ENCODE assay signal across 9 cellular contexts in the genomic region with DNA sequence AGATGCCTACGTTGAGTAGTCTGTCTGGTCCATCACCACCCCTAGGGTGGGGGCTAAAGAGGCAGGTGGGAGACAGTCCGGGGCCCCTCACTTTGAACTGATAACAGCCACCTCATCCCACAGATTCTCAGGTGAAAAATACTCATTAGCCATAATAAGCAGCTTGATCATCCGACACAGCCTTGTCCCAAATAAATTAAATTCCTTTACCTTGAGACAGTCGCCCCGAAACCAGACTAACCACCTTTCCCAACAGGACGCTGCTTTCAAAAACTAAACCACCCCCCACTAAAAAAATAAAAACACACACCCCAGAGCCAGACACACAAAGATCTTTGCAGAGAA.
DNase-seq lines count a peak whose midpoint lies in the region; ATAC-seq, FAIRE-seq and TF ChIP-seq lines count a peak whose summit lies in the region.
"Had no signal": no experiment of that assay in that cellular context is flagged by ENCODE, and none has a peak within 500 bp of the region (broad histone marks: within the 10 kb centered on the region; RNA-seq: fewer than 3 reads in every experiment).

No MANE protein-coding gene starts in this region.

- H3K4me3 Mint-ChIP-seq in T-helper 1 cell treated with Interleukin-12 subunit alpha and Interleukin-12 subunit beta and Interleukin-4 antibody, amounts not matched to agents 30 μg/mL and 1 μg/mL, for 36 hours = peak overlapping the region; percentile 85
- H3K4me3 Mint-ChIP-seq in activated T-helper 1 cell treated with anti-CD3 and anti-CD28 coated beads, Interleukin-12 subunit alpha, Interleukin-12 subunit beta, Interleukin-2, Interleukin-4 antibody, amounts not matched to agents 30 ng/mL and 10 ng/mL and 1 ng/mL, durations not matched to agents 14 hours and 24 hours and 36 hours = peak overlapping the region; percentile 86
- peak overlapping the region; percentile 82 for H3K4me3 Mint-ChIP-seq in stimulated activated memory B cell treated with anti-CD40 and anti-IgM and Interleukin-4, amounts not matched to agents 10 μg/mL and 1 μg/mL and 100 μg/mL, for 72 hours

- H3K27ac Mint-ChIP-seq in T-helper 1 cell treated with Interleukin-12 subunit alpha and Interleukin-12 subunit beta and Interleukin-4 antibody, amounts not matched to agents 30 μg/mL and 1 μg/mL, for 36 hours = peak overlapping the region; percentile 66
- H3K27ac Mint-ChIP-seq in activated T-helper 1 cell treated with anti-CD3 and anti-CD28 coated beads, Interleukin-12 subunit alpha, Interleukin-12 subunit beta, Interleukin-2, Interleukin-4 antibody, amounts not matched to agents 30 ng/mL and 10 ng/mL and 1 ng/mL, durations not matched to agents 14 hours and 24 hours and 36 hours = peak overlapping the region; percentile 66
- H3K27ac Mint-ChIP-seq in stimulated activated memory B cell treated with anti-CD40 and anti-IgM and Interleukin-4, amounts not matched to agents 10 μg/mL and 1 μg/mL and 100 μg/mL, for 72 hours = peak overlapping the region; percentile 78

- peaks cover 12% of the 10 kb centered on the region for H3K4me1 Mint-ChIP-seq in T-helper 1 cell treated with Interleukin-12 subunit alpha and Interleukin-12 subunit beta and Interleukin-4 antibody, amounts not matched to agents 30 μg/mL and 1 μg/mL, for 36 hours (ENCODE audit: low read depth)
- peaks cover 29% of the 10 kb centered on the region for H3K4me1 Mint-ChIP-seq in activated T-helper 1 cell treated with anti-CD3 and anti-CD28 coated beads, Interleukin-12 subunit alpha, Interleukin-12 subunit beta, Interleukin-2, Interleukin-4 antibody, amounts not matched to agents 30 ng/mL and 10 ng/mL and 1 ng/mL, durations not matched to agents 14 hours and 24 hours and 36 hours (ENCODE audit: low read depth)
- H3K4me1 Mint-ChIP-seq in stimulated activated memory B cell treated with anti-CD40 and anti-IgM and Interleukin-4, amounts not matched to agents 10 μg/mL and 1 μg/mL and 100 μg/mL, for 72 hours = peaks cover 61% of the 10 kb centered on the region

- TF ChIP-seq CTCF in kidney (IDR thresholded peaks at IDR 0.05; ENCODE audit: borderline replicate concordance, extremely low read depth, insufficient read depth) = no peak

- H3K9me3 Mint-ChIP-seq in T-helper 1 cell treated with Interleukin-12 subunit alpha and Interleukin-12 subunit beta and Interleukin-4 antibody, amounts not matched to agents 30 μg/mL and 1 μg/mL, for 36 hours = no peaks in the 10 kb centered on the region
- no peaks in the 10 kb centered on the region for H3K9me3 Mint-ChIP-seq in activated T-helper 1 cell treated with anti-CD3 and anti-CD28 coated beads, Interleukin-12 subunit alpha, Interleukin-12 subunit beta, Interleukin-2, Interleukin-4 antibody, amounts not matched to agents 30 ng/mL and 10 ng/mL and 1 ng/mL, durations not matched to agents 14 hours and 24 hours and 36 hours
- no peaks in the 10 kb centered on the region for H3K9me3 Mint-ChIP-seq in stimulated activated memory B cell treated with anti-CD40 and anti-IgM and Interleukin-4, amounts not matched to agents 10 μg/mL and 1 μg/mL and 100 μg/mL, for 72 hours

- intact Hi-C loops in activated T-helper 1 cell treated with anti-CD3 and anti-CD28 coated beads, Interleukin-12 subunit alpha, Interleukin-12 subunit beta, Interleukin-2, Interleukin-4 antibody, amounts not matched to agents 30 ng/mL and 10 ng/mL and 1 ng/mL, durations not matched to agents 14 hours and 24 hours and 36 hours (cut with micrococcal nuclease) = loop anchor here (2.0 to 5.0 kb wide), 5 partner anchors 104 to 269 kb away; a partner anchor contains a TSS
- intact Hi-C loops in kidney (cut with DNase I) = no loop called here

- peaks cover 15 to 60% of the 10 kb centered on the region in 2 donors for H3K4me1 ChIP-seq in kidney (ENCODE audit: control insufficient read depth in 1 of 2, insufficient read depth in 1 of 2, low read depth in 1 of 2, low read length in 2 of 2)

- FAIRE-seq in kidney (lab: Jason Lieb, UNC) (no peak), urothelium cell line (lab: Jason Lieb, UNC) (no peak)
- FAIRE-seq: A204.1 had no signal

- no peaks in the 10 kb centered on the region for H3K36me3 Mint-ChIP-seq in T-helper 1 cell treated with Interleukin-12 subunit alpha and Interleukin-12 subunit beta and Interleukin-4 antibody, amounts not matched to agents 30 μg/mL and 1 μg/mL, for 36 hours (ENCODE audit: low read depth)
- no peaks in the 10 kb centered on the region for H3K36me3 Mint-ChIP-seq in activated T-helper 1 cell treated with anti-CD3 and anti-CD28 coated beads, Interleukin-12 subunit alpha, Interleukin-12 subunit beta, Interleukin-2, Interleukin-4 antibody, amounts not matched to agents 30 ng/mL and 10 ng/mL and 1 ng/mL, durations not matched to agents 14 hours and 24 hours and 36 hours (ENCODE audit: low read depth)
- peaks cover under 1% of the 10 kb centered on the region for H3K36me3 Mint-ChIP-seq in stimulated activated memory B cell treated with anti-CD40 and anti-IgM and Interleukin-4, amounts not matched to agents 10 μg/mL and 1 μg/mL and 100 μg/mL, for 72 hours

- peaks cover 17% of the 10 kb centered on the region for H3K27me3 Mint-ChIP-seq in T-helper 1 cell treated with Interleukin-12 subunit alpha and Interleukin-12 subunit beta and Interleukin-4 antibody, amounts not matched to agents 30 μg/mL and 1 μg/mL, for 36 hours (ENCODE audit: low read depth)
- H3K27me3 Mint-ChIP-seq in activated T-helper 1 cell treated with anti-CD3 and anti-CD28 coated beads, Interleukin-12 subunit alpha, Interleukin-12 subunit beta, Interleukin-2, Interleukin-4 antibody, amounts not matched to agents 30 ng/mL and 10 ng/mL and 1 ng/mL, durations not matched to agents 14 hours and 24 hours and 36 hours (ENCODE audit: insufficient read depth) = peaks cover 20% of the 10 kb centered on the region
- H3K27me3 Mint-ChIP-seq in stimulated activated memory B cell treated with anti-CD40 and anti-IgM and Interleukin-4, amounts not matched to agents 10 μg/mL and 1 μg/mL and 100 μg/mL, for 72 hours = no peaks in the 10 kb centered on the region

- no peak for DNase-seq in T-helper 1 cell
- no peak for DNase-seq in activated T-helper 1 cell treated with anti-CD3 and anti-CD28 coated beads, Interleukin-12 subunit alpha, Interleukin-12 subunit beta, Interleukin-2, Interleukin-4 antibody, amounts not matched to agents 30 ng/mL and 10 ng/mL and 1 ng/mL, durations not matched to agents 14 hours and 24 hours and 36 hours (ENCODE audit: low spot score)
- DNase-seq in kidney = no peak
- no peak for DNase-seq in NCI-H2171 (lab: John Stamatoyannopoulos, UW)
- DNase-seq in urothelium cell line (ENCODE audit: low spot score) = no peak

- peak overlapping the region; percentile 65 to 67 for H3K4me3 ChIP-seq in kidney (ENCODE audit: low read length in 2 of 2)

- peak overlapping the region; percentile 54 to 73 for H3K9ac ChIP-seq in kidney (ENCODE audit: low read length in 2 of 2)

- H3K9me3 ChIP-seq in kidney (ENCODE audit: control insufficient read depth in 1 of 2, low read length in 2 of 2) = no peaks in the 10 kb centered on the region

- H3K36me3 ChIP-seq in kidney (ENCODE audit: control insufficient read depth in 1 of 2, insufficient read depth in 2 of 2, low read length in 2 of 2) = no peaks in the 10 kb centered on the region

- peak overlapping the region; percentile 72 to 88 for H3K27ac ChIP-seq in kidney (ENCODE audit: low read depth in 2 of 2, low read length in 2 of 2)

- ATAC-seq in stimulated activated memory B cell treated with anti-CD40 and anti-IgM and Interleukin-4, amounts not matched to agents 10 μg/mL and 1 μg/mL and 100 μg/mL, for 72 hours = no peak
- no peak for ATAC-seq in GM21528 (IDR thresholded peaks at IDR 0.05; ENCODE audit: low FRiP score, unreplicated experiment)
